9 cellular contexts compared by ENCODE assay signal in the genomic region with DNA sequence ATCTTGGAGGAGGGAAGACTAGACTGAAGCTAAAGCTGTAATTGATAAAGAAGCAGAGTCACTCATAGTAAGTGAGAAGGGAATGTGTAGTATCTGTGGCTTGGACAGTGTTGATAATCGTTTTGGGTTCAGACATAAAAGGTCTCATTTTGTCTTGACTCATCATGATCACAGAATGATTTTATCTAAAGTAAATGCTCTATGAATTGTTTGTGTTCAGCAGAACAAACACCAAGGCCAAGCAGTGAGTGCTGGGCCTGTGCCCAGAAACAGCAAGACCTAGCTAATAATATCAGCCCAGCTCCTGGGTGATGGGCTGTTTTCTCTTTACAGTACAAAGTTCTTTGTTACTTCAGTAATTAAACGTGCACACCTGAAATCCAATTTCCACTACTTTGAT. TPM values are rescaled to one million over a fixed set of nuclear protein-coding genes. Genes with fewer than 3 reads are reported as not detected.
DNase-seq lines count a peak whose midpoint lies in the region; ATAC-seq and TF ChIP-seq lines count a peak whose summit lies in the region.
"Had no signal": no experiment of that assay in that cellular context is flagged by ENCODE, and none has a peak within 500 bp of the region (broad histone marks: within the 10 kb centered on the region; RNA-seq: fewer than 3 reads in every experiment).

No MANE protein-coding gene starts in this region.

- H3K4me2 ChIP-seq in IMR-90 (ENCODE audit: low read depth, low read length) (peak overlapping the region; percentile 18; the same call in 1 of the 2 replicates), SK-N-SH (peak overlapping the region; percentile 44; the same call in 1 of the 2 replicates), neural progenitor cell (no peak overlapping the region)

- no peak overlapping the region for H3K4me3 Mint-ChIP-seq in neural progenitor cell
- no peak overlapping the region for H3K4me3 Mint-ChIP-seq in stimulated activated naive B cell treated with anti-CD40 and anti-IgM and Interleukin-4, amounts not matched to agents 10 μg/mL and 1 μg/mL and 100 μg/mL, for 72 hours

- in situ Hi-C loops in IMR-90 (cut with MboI; ENCODE audit: low sequenced_read_pairs) = no loop called here

- peaks cover under 1% of the 10 kb centered on the region for H3K27me3 Mint-ChIP-seq in neural progenitor cell (ENCODE audit: insufficient read depth, low read depth)
- H3K27me3 Mint-ChIP-seq in stimulated activated naive B cell treated with anti-CD40 and anti-IgM and Interleukin-4, amounts not matched to agents 10 μg/mL and 1 μg/mL and 100 μg/mL, for 72 hours = no peaks in the 10 kb centered on the region

- peak; percentile 85 for ATAC-seq in IMR-90 (ENCODE audit: low read depth)
- ATAC-seq in left ventricle myocardium superior = peak; percentile 69
- ATAC-seq in stimulated activated naive B cell treated with anti-CD40 and anti-IgM and Interleukin-4, amounts not matched to agents 10 μg/mL and 1 μg/mL and 100 μg/mL, for 72 hours (replicated peaks) = no peak

- H2AFZ ChIP-seq in IMR-90 (replicated peaks; ENCODE audit: low read length, poor library complexity) (no peak overlapping the region), SK-N-SH (ENCODE audit: low read depth) (no peak overlapping the region), neural progenitor cell (replicated peaks) (no peak overlapping the region)

- no peak overlapping the region for H2AK5ac ChIP-seq in IMR-90 (ENCODE audit: low read depth, low read length)

- DNase-seq in IMR-90 = peak; percentile 86
- DNase-seq in SK-N-SH = no peak
- DNase-seq in left ventricle myocardium superior = peak; percentile 81
- DNase-seq in testis = peak; percentile 75
- no peak for DNase-seq in neural progenitor cell (ENCODE audit: low spot score)
- no peak for DNase-seq in activated CD4-positive, alpha-beta T cell treated with anti-CD3 and anti-CD28 coated beads for 1 hour
- no peak for DNase-seq in stimulated activated naive B cell treated with anti-CD40 and anti-IgM and Interleukin-4, amounts not matched to agents 10 μg/mL and 1 μg/mL and 100 μg/mL, for 72 hours
- DNase-seq: occipital lobe had no signal

- peak overlapping the region; percentile 28; the same call in 1 of the 2 replicates for H3K14ac ChIP-seq in IMR-90 (replicated peaks; ENCODE audit: low read depth, low read length)

- H4K5ac ChIP-seq in IMR-90 (ENCODE audit: low read depth, low read length) = no peak overlapping the region; the same call in 1 of the 2 replicates

- H3K27ac Mint-ChIP-seq in neural progenitor cell = no peak overlapping the region
- H3K27ac Mint-ChIP-seq in stimulated activated naive B cell treated with anti-CD40 and anti-IgM and Interleukin-4, amounts not matched to agents 10 μg/mL and 1 μg/mL and 100 μg/mL, for 72 hours = no peak overlapping the region

- no peaks in the 10 kb centered on the region for H3K36me3 Mint-ChIP-seq in neural progenitor cell
- no peaks in the 10 kb centered on the region for H3K36me3 Mint-ChIP-seq in stimulated activated naive B cell treated with anti-CD40 and anti-IgM and Interleukin-4, amounts not matched to agents 10 μg/mL and 1 μg/mL and 100 μg/mL, for 72 hours

- no peak overlapping the region for H3K27ac ChIP-seq in IMR-90 (ENCODE audit: insufficient read depth, low read length)
- peak overlapping the region; percentile 17 to 44; a peak in 3 of 4 replicates for H3K27ac ChIP-seq in SK-N-SH (ENCODE audit: low read depth in 2 of 2, low read length in 1 of 2)
- no peak overlapping the region for H3K27ac ChIP-seq in testis
- H3K27ac ChIP-seq in neural progenitor cell = no peak overlapping the region
- H3K27ac ChIP-seq: esophagus muscularis mucosa had no signal

- H4K20me1 ChIP-seq in IMR-90 (ENCODE audit: insufficient read depth, low read length) = no peaks in the 10 kb centered on the region
- H4K20me1 ChIP-seq in SK-N-SH (ENCODE audit: insufficient read depth) = no peaks in the 10 kb centered on the region
- H4K20me1 ChIP-seq in neural progenitor cell (ENCODE audit: low read depth) = no peaks in the 10 kb centered on the region

- POLR2A ChIA-PET in IMR-90 (lab: Charles Lee; ENCODE audit: unreplicated experiment) (no interaction called here), SK-N-SH (lab: Yijun Ruan, JAX) (no interaction called here)

- H3K4me1 ChIP-seq in IMR-90 (ENCODE audit: control insufficient read depth, insufficient read depth, low read length) (peaks cover 7% of the 10 kb centered on the region), SK-N-SH (ENCODE audit: control insufficient read depth in 1 of 2, insufficient read depth in 2 of 2, low read depth in 1 of 2, low read length in 1 of 2) (peaks cover 3 to 20% of the 10 kb centered on the region in 2 experiments), testis (no peaks in the 10 kb centered on the region), neural progenitor cell (peaks cover 7% of the 10 kb centered on the region)

- no peaks in the 10 kb centered on the region for H3K79me1 ChIP-seq in IMR-90 (ENCODE audit: low read depth in 1 of 2, low read length in 2 of 2)

- no peak overlapping the region for H3K4me3 ChIP-seq in IMR-90 (ENCODE audit: insufficient read depth, low read depth, low read length)
- no peak overlapping the region for H3K4me3 ChIP-seq in SK-N-SH (ENCODE audit: low read depth in 2 of 2, low read length in 1 of 2)
- no peak overlapping the region for H3K4me3 ChIP-seq in testis
- no peak overlapping the region for H3K4me3 ChIP-seq in neural progenitor cell
- H3K4me3 ChIP-seq: esophagus muscularis mucosa had no signal

- H3K36me3 ChIP-seq in IMR-90 (ENCODE audit: control insufficient read depth, insufficient read depth, low read length) (no peaks in the 10 kb centered on the region), SK-N-SH (replicated peaks in 1 of 2; ENCODE audit: control insufficient read depth in 1 of 2, insufficient read depth in 2 of 2, low read length in 1 of 2) (no peaks in the 10 kb centered on the region), testis (ENCODE audit: low read depth, missing control alignments) (no peaks in the 10 kb centered on the region), neural progenitor cell (no peaks in the 10 kb centered on the region)
- H3K36me3 ChIP-seq: esophagus muscularis mucosa had no signal

- H3K9me3 Mint-ChIP-seq in neural progenitor cell = no peaks in the 10 kb centered on the region
- H3K9me3 Mint-ChIP-seq in stimulated activated naive B cell treated with anti-CD40 and anti-IgM and Interleukin-4, amounts not matched to agents 10 μg/mL and 1 μg/mL and 100 μg/mL, for 72 hours = no peaks in the 10 kb centered on the region

- H2BK120ac ChIP-seq in IMR-90 (ENCODE audit: low read depth, low read length) = peak overlapping the region; percentile 22; the same call in 1 of the 2 replicates

- peak overlapping the region; percentile 58; the same call in 1 of the 2 replicates for H3K18ac ChIP-seq in IMR-90 (ENCODE audit: low read depth, low read length)

- intact Hi-C loops in IMR-90 (cut with micrococcal nuclease) = no loop called here
- intact Hi-C loops in left ventricle myocardium superior (cut with micrococcal nuclease) = no loop called here
- intact Hi-C loops in testis (cut with DNase I; ENCODE audit: low total_unique reads) = no loop called here

- no peak overlapping the region for H4K8ac ChIP-seq in IMR-90 (ENCODE audit: low read depth in 2 of 2, low read length in 2 of 2)

- no peak for TF ChIP-seq POLR2A in IMR-90 (IDR thresholded peaks at IDR 0.05; ENCODE audit: low read depth, low read length)
- no peak for TF ChIP-seq POLR2A in testis (IDR thresholded peaks at IDR 0.05)

- H3K56ac ChIP-seq in IMR-90 (ENCODE audit: extremely low read depth, insufficient read depth, low read length) = no peak overlapping the region

- no TSS peak for BruUV-seq in IMR-90 (replicated peaks; lab: Mats Ljungman, UMichigan)

- H3F3A ChIP-seq in SK-N-SH (replicated peaks; ENCODE audit: insufficient read depth) (peaks cover 19% of the 10 kb centered on the region), neural progenitor cell (ENCODE audit: low read depth) (no peaks in the 10 kb centered on the region)

- no peaks in the 10 kb centered on the region for H3K27me3 ChIP-seq in IMR-90 (ENCODE audit: control insufficient read depth, insufficient read depth, low read length)
- H3K27me3 ChIP-seq in SK-N-SH (ENCODE audit: insufficient read depth) = no peaks in the 10 kb centered on the region
- H3K27me3 ChIP-seq in testis = no peaks in the 10 kb centered on the region
- H3K27me3 ChIP-seq in neural progenitor cell = no peaks in the 10 kb centered on the region
- H3K27me3 ChIP-seq: esophagus muscularis mucosa had no signal

- TF ChIP-seq CTCF in IMR-90 (conservative IDR thresholded peaks at IDR 0.05; ENCODE audit: low read depth, low read length) = no peak
- TF ChIP-seq CTCF in SK-N-SH (IDR thresholded peaks at IDR 0.05) = no peak
- no peak for TF ChIP-seq CTCF in testis (IDR thresholded peaks at IDR 0.05)
- no peak for TF ChIP-seq CTCF in neural progenitor cell (IDR thresholded peaks at IDR 0.05)

- no peaks in the 10 kb centered on the region for H3K9me1 ChIP-seq in IMR-90 (ENCODE audit: insufficient read depth, low read length)

- dilution Hi-C loops in IMR-90 (cut with HindIII; ENCODE audit: low sequenced_read_pairs, unreplicated experiment) = no loop called here

- H4K91ac ChIP-seq in IMR-90 (ENCODE audit: insufficient read depth, low read depth, low read length) = no peak overlapping the region

- H3K9me3 ChIP-seq in IMR-90 (ENCODE audit: control insufficient read depth, insufficient read depth, low read length) (no peaks in the 10 kb centered on the region), SK-N-SH (no peaks in the 10 kb centered on the region), testis (no peaks in the 10 kb centered on the region), neural progenitor cell (ENCODE audit: low read depth) (no peaks in the 10 kb centered on the region)
- H3K9me3 ChIP-seq: esophagus muscularis mucosa had no signal

- no peak overlapping the region for H2BK15ac ChIP-seq in IMR-90 (ENCODE audit: low read depth, low read length)

- TF ChIP-seq EP300 in SK-N-SH (IDR thresholded peaks at IDR 0.05; ENCODE audit: borderline replicate concordance in 1 of 2, low read depth in 1 of 2, low read length in 1 of 2) = peak in 1 of 2 experiments; percentile 73; a peak in 2 of 4 replicates

- no peaks in the 10 kb centered on the region for H3K79me2 ChIP-seq in SK-N-SH (ENCODE audit: insufficient read depth)
- no peaks in the 10 kb centered on the region for H3K79me2 ChIP-seq in neural progenitor cell (ENCODE audit: low read depth)

- no peak overlapping the region for H2AK9ac ChIP-seq in IMR-90 (replicated peaks; ENCODE audit: low read depth, low read length, poor library complexity)

- CTCF ChIA-PET in IMR-90 (lab: Yijun Ruan, JAX) (interaction anchor here (0.8 kb wide), 1 partner anchor 21 kb away, joined by 3 read pairs; no protein-coding TSS in a partner anchor), SK-N-SH (lab: Yijun Ruan, JAX) (no interaction called here)

- H3K9ac ChIP-seq in IMR-90 (ENCODE audit: low read depth, low read length) = no peak overlapping the region
- H3K9ac ChIP-seq in SK-N-SH = no peak overlapping the region
- H3K9ac ChIP-seq in neural progenitor cell = no peak overlapping the region

- peak overlapping the region; percentile 73 for H2BK5ac ChIP-seq in IMR-90 (ENCODE audit: low read depth, low read length, poor library complexity, severe bottlenecking)

- H3K4me1 Mint-ChIP-seq in neural progenitor cell = peaks cover 12% of the 10 kb centered on the region
- H3K4me1 Mint-ChIP-seq in stimulated activated naive B cell treated with anti-CD40 and anti-IgM and Interleukin-4, amounts not matched to agents 10 μg/mL and 1 μg/mL and 100 μg/mL, for 72 hours = no peaks in the 10 kb centered on the region

- TF ChIP-seq RAD21 in IMR-90 (IDR thresholded peaks at IDR 0.05; ENCODE audit: low read length) (no peak), SK-N-SH (IDR thresholded peaks at IDR 0.05; ENCODE audit: low read length) (no peak)

- WGBS in IMR-90 (ENCODE audit: extremely low coverage in 2 of 2, insufficient read length in 1 of 2), 2 experiments = no CpG with 5 or more reads among the region's 2 CpGs
- WGBS in SK-N-SH (ENCODE audit: low lambda C conversion rate) = 17% methylated on average over 2 of the region's 2 CpGs
- WGBS in testis, 2 donors = 28 to 32% methylated on average over 2 of the region's 2 CpGs

- no peaks in the 10 kb centered on the region for H3K9me2 ChIP-seq in SK-N-SH

- H3K23ac ChIP-seq in IMR-90 (ENCODE audit: low read depth, low read length) = no peak overlapping the region

- no peak overlapping the region for H2BK20ac ChIP-seq in IMR-90 (ENCODE audit: low read depth, low read length)

- H3K4ac ChIP-seq in IMR-90 (ENCODE audit: low read depth, low read length) = peak overlapping the region; percentile 47; the same call in 1 of the 2 replicates

RNA-seq across cellular contexts. Expression of a gene that starts 26.7 kb away (rescaled TPM):
- 0.54 and 0.56 TPM in 2 replicates for total RNA-seq in IMR-90 (2012; rRNA removed)
- 0.19 and 0.52 TPM in 2 replicates for polyA plus RNA-seq in IMR-90 (2012; rRNA removed)
- 0.04 and 0.05 TPM in 2 replicates for polyA plus RNA-seq in IMR-90 (2012; cell fraction: cytosol; rRNA removed)
- 0.03 and 0.47 TPM in 2 replicates for polyA plus RNA-seq in IMR-90 (2012; cell fraction: nucleus; rRNA removed; ENCODE audit: low replicate concordance)
- 0.10 and 0.16 TPM in 2 replicates for polyA plus RNA-seq in SK-N-SH (2012; rRNA removed)
- 0.23 and 0.25 TPM in 2 replicates for polyA plus RNA-seq in SK-N-SH (2012; cell fraction: cytosol; rRNA removed)
- polyA plus RNA-seq in SK-N-SH (2012; cell fraction: nucleus; rRNA removed) = 0.16 and 0.29 TPM in 2 replicates
- total RNA-seq in left ventricle myocardium superior = 1,393 TPM
- 10 to 100 TPM in 1 of 2 donors, 1 to 10 TPM in 1; 5.6 to 19.8 TPM for total RNA-seq in testis
- polyA plus RNA-seq in testis (ENCODE audit: insufficient read depth, low read depth, low replicate concordance) = 12.8 TPM
- 0.34 and 1.6 TPM in 2 replicates for total RNA-seq in neural progenitor cell (ENCODE audit: low replicate concordance)

Comparison
In these comparisons a context has a peak if more than half of its experiments do, and no peak if none do; other contexts are left out.
1. ATAC-seq: peak in IMR-90 (single experiment) and left ventricle myocardium superior (single experiment); none in stimulated activated naive B cell treated with anti-CD40 and anti-IgM and Interleukin-4, amounts not matched to agents 10 μg/mL and 1 μg/mL and 100 μg/mL, for 72 hours (0 of 2).
2. DNase-seq: peak in IMR-90 (single experiment), left ventricle myocardium superior (single experiment) and testis (single experiment); none in SK-N-SH (single experiment), neural progenitor cell (single experiment), activated CD4-positive, alpha-beta T cell treated with anti-CD3 and anti-CD28 coated beads for 1 hour (single experiment) and stimulated activated naive B cell treated with anti-CD40 and anti-IgM and Interleukin-4, amounts not matched to agents 10 μg/mL and 1 μg/mL and 100 μg/mL, for 72 hours (single experiment).
3. H3K27ac ChIP-seq: peak in SK-N-SH (2 of 2); none in IMR-90 (single experiment), testis (0 of 2) and neural progenitor cell (single experiment).
4. RNA of a gene that starts 26.7 kb away (total RNA-seq): 1,393 TPM in left ventricle myocardium superior (single experiment); 5.6 to 19.8 TPM in testis, 0.34 to 1.6 TPM in neural progenitor cell and 0.54 to 0.56 TPM in IMR-90; every median in the first group is over 10 times any median in the second.